In genomic region chr9:84761137-84761808, GRCh38 we compare ENCODE assay signal across 14 cellular contexts.
A peak's percentile ranks its signal among the peaks of the same experiment; 100 is the strongest.
DNase-seq lines count a peak whose midpoint lies in the region; ATAC-seq, FAIRE-seq and TF ChIP-seq lines count a peak whose summit lies in the region.
"Had no signal": no experiment of that assay in that cellular context is flagged by ENCODE, and none has a peak within 500 bp of the region (broad histone marks: within the 10 kb centered on the region; RNA-seq: fewer than 3 reads in every experiment).

No MANE protein-coding gene starts in this region.

- BruUV-seq in GM12878 (replicated peaks; lab: Mats Ljungman, UMichigan): no TSS peak

- peak; percentile 60 for ATAC-seq in GM18867 (IDR thresholded peaks at IDR 0.05; ENCODE audit: unreplicated experiment)
- peak; percentile 52 for ATAC-seq in GM21528 (IDR thresholded peaks at IDR 0.05; ENCODE audit: low FRiP score, unreplicated experiment)
- ATAC-seq in HG03442 (IDR thresholded peaks at IDR 0.05; ENCODE audit: unreplicated experiment): peak; percentile 57
- ATAC-seq in GM12878: peak; percentile 73
- ATAC-seq in HG02973 (IDR thresholded peaks at IDR 0.05; ENCODE audit: unreplicated experiment): no peak
- ATAC-seq: HCT116, lower lobe of right lung had no signal

- peak overlapping the region; percentile 30 for H3K4me2 ChIP-seq in GM12878 (ENCODE audit: control insufficient read depth, insufficient read depth)

- DNase-seq in GM12878 (ENCODE audit: low read depth, low spot score): no peak
- DNase-seq in DMS53 treated with DMSO at 0.1 percent for 48 hours (lab: John Stamatoyannopoulos, UW; ENCODE audit: unreplicated experiment): no peak
- no peak for DNase-seq in GDM1 (lab: John Stamatoyannopoulos, UW)
- DNase-seq: activated CD4-positive, CD25-positive, alpha-beta regulatory T cell; activated effector memory CD4-positive, alpha-beta T cell treated with Interleukin-2 at 50 U/mL for 16 hours; CD4-positive, alpha-beta T cell; GF-D8; lower lobe of right lung had no signal

- no peaks in the 10 kb centered on the region for H3K79me2 ChIP-seq in GM12878 (ENCODE audit: control insufficient read depth, insufficient read depth, low read length)

- H3K4me3 ChIP-seq in GM12878: no peak overlapping the region
- H3K4me3 ChIP-seq: lower lobe of right lung, skin epidermis had no signal

- SMC1A ChIA-PET in GM12878 (lab: Charles Lee; ENCODE audit: uncharacterized antibody, unreplicated experiment): interaction anchor here (1.5 to 15.0 kb wide), 7 partner anchors 9 to 66 kb away, joined by 4 to 204 read pairs (median 18); no protein-coding TSS in a partner anchor

- H4K20me1 ChIP-seq in GM12878 (ENCODE audit: control insufficient read depth, insufficient read depth): no peaks in the 10 kb centered on the region

- peak overlapping the region; percentile 12; the same call in 1 of the 2 replicates for H3K9ac ChIP-seq in GM12878 (ENCODE audit: control insufficient read depth, insufficient read depth, low read length)

- no peak for TF ChIP-seq POLR2A in GM12878 (IDR thresholded peaks at IDR 0.05; ENCODE audit: low read depth, low read length)

- peaks cover 14% of the 10 kb centered on the region for H3K4me1 ChIP-seq in GM12878 (ENCODE audit: control insufficient read depth, insufficient read depth, low read length)
- H3K4me1 ChIP-seq: lower lobe of right lung had no signal

- intact Hi-C loops in GM12878 (cut with micrococcal nuclease; ENCODE audit: unreplicated experiment): loop anchor here (2.0 kb wide), 1 partner anchor 18 kb away; no protein-coding TSS in a partner anchor

- TF ChIP-seq RAD21 in GM12878 (IDR thresholded peaks at IDR 0.05; ENCODE audit: insufficient read depth, low read depth, low read length): no peak

- H3K27me3 ChIP-seq in GM12878 (replicated peaks in 1 of 2; ENCODE audit: control insufficient read depth in 2 of 2, insufficient read depth in 2 of 2, low read length in 1 of 2): no peaks in the 10 kb centered on the region

- peak overlapping the region; percentile 28 for H2AFZ ChIP-seq in GM12878 (ENCODE audit: control insufficient read depth, low read depth, low read length)

- H3K27ac ChIP-seq in GM12878 (ENCODE audit: control insufficient read depth, insufficient read depth): peak overlapping the region; percentile 82; the same call in 1 of the 2 replicates
- H3K27ac ChIP-seq: lower lobe of right lung, skin epidermis had no signal

- no peak for TF ChIP-seq CTCF in GM12878 (IDR thresholded peaks at IDR 0.05 in 2 of 3, conservative IDR thresholded peaks at IDR 0.05 in 1 of 3; ENCODE audit: control insufficient read depth in 2 of 3, extremely low read depth in 1 of 3, insufficient read depth in 1 of 3, low read depth in 3 of 3, low read length in 3 of 3)

- TF ChIP-seq EP300 in GM12878 (IDR thresholded peaks at IDR 0.05; ENCODE audit: borderline replicate concordance in 1 of 2, control insufficient read depth in 1 of 2, low read depth in 2 of 2, low read length in 2 of 2): no peak; a peak in 1 of 4 replicates

- CTCF ChIA-PET in GM12878 (lab: Yijun Ruan, JAX): interaction anchor here (0.6 to 14.7 kb wide), 2 partner anchors 19 to 63 kb away, joined by 3 to 177 read pairs; no protein-coding TSS in a partner anchor

- POLR2A ChIA-PET in GM12878 (lab: Charles Lee): interaction anchor here (1.0 to 1.9 kb wide), 2 partner anchors 10 to 19 kb away, joined by 3 to 8 read pairs; no protein-coding TSS in a partner anchor

- peaks cover 22% of the 10 kb centered on the region for H3K9me3 ChIP-seq in GM12878 (replicated peaks; ENCODE audit: control insufficient read depth, insufficient read depth, low read length)
- H3K9me3 ChIP-seq: lower lobe of right lung had no signal

- in situ Hi-C loops in GM12878 (cut with MboI): loop anchor here (25.0 kb wide), 1 partner anchor 774 kb away; the partner anchor contains the start of genes HNRNPK and RMI1

- RAD21 ChIA-PET in GM12878 (lab: Charles Lee; ENCODE audit: unreplicated experiment): interaction anchor here (1.7 kb wide), 1 partner anchor 64 kb away, joined by 4 read pairs; no protein-coding TSS in a partner anchor

- FAIRE-seq in GM12878 (lab: Jason Lieb, UNC): no peak

- 50% methylated on average over 2 of the region's 2 CpGs for WGBS in GM12878 (ENCODE audit: insufficient coverage, insufficient replicate concordance, low lambda C conversion rate, missing lambda C conversion rate)

- no peaks in the 10 kb centered on the region; a peak in 1 of 4 replicates for H3K36me3 ChIP-seq in GM12878 (ENCODE audit: control insufficient read depth in 2 of 2, insufficient read depth in 2 of 2, low read length in 1 of 2)
- H3K36me3 ChIP-seq: lower lobe of right lung had no signal

TF ChIP-seq in GM12878, 131 proteins besides CTCF, POLR2A, EP300 and RAD21:
- TF ChIP-seq HDGF (IDR thresholded peaks at IDR 0.05) (0 out of 2 replicates have a peak, but pooled peaks have one; percentile 42), IKZF2 (IDR thresholded peaks at IDR 0.05) (peak in 1 of 2 experiments; percentile 15; a peak in 1 of 4 replicates), CHD2 (IDR thresholded peaks at IDR 0.05; ENCODE audit: borderline replicate concordance, low read depth, low read length) (no peak), MEF2A (IDR thresholded peaks at IDR 0.05; ENCODE audit: insufficient read depth, low read depth, low read length) (peak; percentile 93), ATF2 (IDR thresholded peaks at IDR 0.05; ENCODE audit: low read length) (peak; percentile 28), MEF2B (IDR thresholded peaks at IDR 0.05; ENCODE audit: partially characterized antibody, poor library complexity, severe bottlenecking) (peak; percentile 61), SREBF1 (IDR thresholded peaks at IDR 0.05; ENCODE audit: low read length) (no peak), ZBTB4 (CRISPR knock-in tag; IDR thresholded peaks at IDR 0.05) (no peak), NBN (IDR thresholded peaks at IDR 0.05) (peak; percentile 35; the same call in 1 of the 2 replicates), RUNX3 (IDR thresholded peaks at IDR 0.05; ENCODE audit: low read length) (peak; percentile 85), ATF7 (IDR thresholded peaks at IDR 0.05; ENCODE audit: low read depth) (peak; percentile 60; the same call in 1 of the 2 replicates)
TF ChIP-seq in GM12878: peak in this region for 8.
